ENCODE assay signal across 22 cellular contexts in the genomic region with DNA sequence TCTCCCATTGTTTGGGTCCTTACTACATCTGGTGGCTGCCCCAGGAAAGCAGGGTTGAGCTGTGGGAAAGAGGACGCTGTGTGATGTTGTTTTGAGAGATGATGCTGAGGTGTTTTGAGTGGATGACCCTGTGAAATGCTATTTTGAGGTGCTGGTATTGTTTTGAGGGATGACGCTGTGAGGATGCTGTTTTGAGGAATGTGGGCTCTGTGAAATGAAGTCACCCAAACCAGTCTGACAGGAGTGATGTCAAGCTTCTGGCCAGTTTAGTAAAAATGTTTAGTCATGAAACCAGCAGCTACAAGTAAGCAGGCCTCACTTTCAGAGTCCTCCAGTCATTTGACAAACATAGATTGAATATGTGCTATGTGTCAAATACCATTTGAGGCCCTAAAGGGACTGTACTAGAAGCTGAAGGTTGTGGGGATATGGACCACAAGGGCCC. TPM values are rescaled to one million over a fixed set of nuclear protein-coding genes. Genes with fewer than 3 reads are reported as not detected.
DNase-seq lines count a peak whose midpoint lies in the region; ATAC-seq, FAIRE-seq and TF ChIP-seq lines count a peak whose summit lies in the region.
"Had no signal": no experiment of that assay in that cellular context is flagged by ENCODE, and none has a peak within 500 bp of the region (broad histone marks: within the 10 kb centered on the region; RNA-seq: fewer than 3 reads in every experiment).

No MANE protein-coding gene starts in this region.

- intact Hi-C loops in activated CD4-positive, alpha-beta T cell treated with anti-CD3 and anti-CD28 coated beads, Interleukin-2, amount 10 ng/mL, durations not matched to agents 24 days and 14 days (cut with micrococcal nuclease), result loop anchor here (2.0 kb wide), 1 partner anchor 210 kb away; no protein-coding TSS in a partner anchor
- intact Hi-C loops in activated T-helper 1 cell treated with anti-CD3 and anti-CD28 coated beads, Interleukin-12 subunit alpha, Interleukin-12 subunit beta, Interleukin-2, Interleukin-4 antibody, amounts not matched to agents 30 ng/mL and 10 ng/mL and 1 ng/mL, durations not matched to agents 14 hours and 24 hours and 36 hours (cut with micrococcal nuclease), result loop anchor here (5.0 to 10.0 kb wide), 4 partner anchors 81 to 1019 kb away; a partner anchor contains a TSS

- H3K36me3 Mint-ChIP-seq in activated CD4-positive, alpha-beta T cell treated with anti-CD3 and anti-CD28 coated beads, Interleukin-2, amount 10 ng/mL, durations not matched to agents 24 days and 14 days (ENCODE audit: low read depth), result peaks cover 14% of the 10 kb centered on the region
- peaks cover 20% of the 10 kb centered on the region for H3K36me3 Mint-ChIP-seq in activated T-helper 1 cell treated with anti-CD3 and anti-CD28 coated beads, Interleukin-12 subunit alpha, Interleukin-12 subunit beta, Interleukin-2, Interleukin-4 antibody, amounts not matched to agents 30 ng/mL and 10 ng/mL and 1 ng/mL, durations not matched to agents 14 hours and 24 hours and 36 hours (ENCODE audit: low read depth)

- no peak overlapping the region for H3K4me2 ChIP-seq in osteoblast (ENCODE audit: insufficient read depth, low read length)
- H3K4me2 ChIP-seq: BLaER1 had no signal

- no peak for ATAC-seq in HG03565 (IDR thresholded peaks at IDR 0.05; ENCODE audit: unreplicated experiment)
- ATAC-seq: effector memory CD8-positive, alpha-beta T cell had no signal

- H3K27me3 Mint-ChIP-seq in activated CD4-positive, alpha-beta T cell treated with anti-CD3 and anti-CD28 coated beads, Interleukin-2, amount 10 ng/mL, durations not matched to agents 24 days and 14 days, result no peaks in the 10 kb centered on the region
- peaks cover 4% of the 10 kb centered on the region for H3K27me3 Mint-ChIP-seq in activated T-helper 1 cell treated with anti-CD3 and anti-CD28 coated beads, Interleukin-12 subunit alpha, Interleukin-12 subunit beta, Interleukin-2, Interleukin-4 antibody, amounts not matched to agents 30 ng/mL and 10 ng/mL and 1 ng/mL, durations not matched to agents 14 hours and 24 hours and 36 hours (ENCODE audit: insufficient read depth)

- peaks cover 28% of the 10 kb centered on the region for H3K4me1 Mint-ChIP-seq in activated CD4-positive, alpha-beta T cell treated with anti-CD3 and anti-CD28 coated beads, Interleukin-2, amount 10 ng/mL, durations not matched to agents 24 days and 14 days
- peaks cover 37% of the 10 kb centered on the region for H3K4me1 Mint-ChIP-seq in activated T-helper 1 cell treated with anti-CD3 and anti-CD28 coated beads, Interleukin-12 subunit alpha, Interleukin-12 subunit beta, Interleukin-2, Interleukin-4 antibody, amounts not matched to agents 30 ng/mL and 10 ng/mL and 1 ng/mL, durations not matched to agents 14 hours and 24 hours and 36 hours (ENCODE audit: low read depth)

- no peak overlapping the region for H3K27ac ChIP-seq in osteoblast (ENCODE audit: low read depth, low read length)
- H3K27ac ChIP-seq: ascending aorta, BLaER1, right atrium auricular region, stomach had no signal

- H3K27ac Mint-ChIP-seq in activated CD4-positive, alpha-beta T cell treated with anti-CD3 and anti-CD28 coated beads, Interleukin-2, amount 10 ng/mL, durations not matched to agents 24 days and 14 days, result peak overlapping the region; percentile 67
- peak overlapping the region; percentile 85 for H3K27ac Mint-ChIP-seq in activated T-helper 1 cell treated with anti-CD3 and anti-CD28 coated beads, Interleukin-12 subunit alpha, Interleukin-12 subunit beta, Interleukin-2, Interleukin-4 antibody, amounts not matched to agents 30 ng/mL and 10 ng/mL and 1 ng/mL, durations not matched to agents 14 hours and 24 hours and 36 hours
- H3K27ac Mint-ChIP-seq: effector memory CD8-positive, alpha-beta T cell had no signal

- peak overlapping the region; percentile 0 for H2AFZ ChIP-seq in osteoblast (ENCODE audit: low read length)

- FAIRE-seq in GM12891 (lab: Jason Lieb, UNC), result peak; percentile 77
- FAIRE-seq: islet of Langerhans had no signal

- no peaks in the 10 kb centered on the region for H3K9me3 ChIP-seq in osteoblast (ENCODE audit: low read depth, low read length)
- H3K9me3 ChIP-seq: ascending aorta, right atrium auricular region had no signal

- H3K4me3 Mint-ChIP-seq in activated CD4-positive, alpha-beta T cell treated with anti-CD3 and anti-CD28 coated beads, Interleukin-2, amount 10 ng/mL, durations not matched to agents 24 days and 14 days, result peak overlapping the region; percentile 24
- H3K4me3 Mint-ChIP-seq in activated T-helper 1 cell treated with anti-CD3 and anti-CD28 coated beads, Interleukin-12 subunit alpha, Interleukin-12 subunit beta, Interleukin-2, Interleukin-4 antibody, amounts not matched to agents 30 ng/mL and 10 ng/mL and 1 ng/mL, durations not matched to agents 14 hours and 24 hours and 36 hours, result peak overlapping the region; percentile 2
- H3K4me3 Mint-ChIP-seq: effector memory CD8-positive, alpha-beta T cell had no signal

- peaks cover 23% of the 10 kb centered on the region for H3K9me3 Mint-ChIP-seq in activated CD4-positive, alpha-beta T cell treated with anti-CD3 and anti-CD28 coated beads, Interleukin-2, amount 10 ng/mL, durations not matched to agents 24 days and 14 days
- H3K9me3 Mint-ChIP-seq in activated T-helper 1 cell treated with anti-CD3 and anti-CD28 coated beads, Interleukin-12 subunit alpha, Interleukin-12 subunit beta, Interleukin-2, Interleukin-4 antibody, amounts not matched to agents 30 ng/mL and 10 ng/mL and 1 ng/mL, durations not matched to agents 14 hours and 24 hours and 36 hours, result peaks cover 38% of the 10 kb centered on the region
- H3K9me3 Mint-ChIP-seq: effector memory CD8-positive, alpha-beta T cell had no signal

- peaks cover 12% of the 10 kb centered on the region for H3K4me1 ChIP-seq in osteoblast (ENCODE audit: insufficient read depth, low read length)
- H3K4me1 ChIP-seq: ascending aorta, BLaER1, right atrium auricular region had no signal

- no peaks in the 10 kb centered on the region for H3K36me3 ChIP-seq in osteoblast (ENCODE audit: insufficient read depth, low read length)
- H3K36me3 ChIP-seq: ascending aorta, BLaER1, right atrium auricular region, stomach had no signal

- H3K4me3 ChIP-seq in osteoblast (ENCODE audit: insufficient read depth, low read length), result no peak overlapping the region
- H3K4me3 ChIP-seq: ascending aorta, BLaER1, lung, right atrium auricular region, stomach had no signal

- H3K27me3 ChIP-seq in osteoblast (ENCODE audit: insufficient read depth, low read length), result no peaks in the 10 kb centered on the region
- H3K27me3 ChIP-seq: ascending aorta, BLaER1, right atrium auricular region, stomach had no signal

- no peak for TF ChIP-seq POLR2A in GM12891 (IDR thresholded peaks at IDR 0.05; ENCODE audit: low read depth, low read length)

- H4K20me1 ChIP-seq in osteoblast (ENCODE audit: insufficient read depth, low read length), result no peaks in the 10 kb centered on the region
- H4K20me1 ChIP-seq: BLaER1 had no signal

- DNase-seq in activated CD4-positive, alpha-beta T cell treated with anti-CD3 and anti-CD28 coated beads, Interleukin-2, amount 10 ng/mL, durations not matched to agents 24 days and 14 days, result peak; percentile 64
- no peak for DNase-seq in activated CD4-positive, alpha-beta T cell treated with anti-CD3 and anti-CD28 coated beads, Interleukin-2, amount 50 U/mL, for 1 hour
- DNase-seq in GM12891 (ENCODE audit: insufficient read length, low spot score) (no peak), osteoblast (ENCODE audit: insufficient read length, low spot score, missing footprints) (no peak), NCI-H2171 treated with DMSO at 0.1 percent for 48 hours (lab: John Stamatoyannopoulos, UW) (no peak), GF-D8 (lab: John Stamatoyannopoulos, UW) (no peak)
- peak; percentile 15 for DNase-seq in activated T-helper 1 cell treated with anti-CD3 and anti-CD28 coated beads, Interleukin-12 subunit alpha, Interleukin-12 subunit beta, Interleukin-2, Interleukin-4 antibody, amounts not matched to agents 30 ng/mL and 10 ng/mL and 1 ng/mL, durations not matched to agents 14 hours and 24 hours and 36 hours (ENCODE audit: low spot score)
- DNase-seq: Calu3; effector memory CD8-positive, alpha-beta T cell; EL; hippocampal formation; NCI-H187 treated with DMSO at 0.1 percent for 48 hours; NCI-H446; NK-92 treated with Interleukin-12 subunit alpha and Interleukin-12 subunit beta, amount 100 ng/mL, for 24 hours; RPMI8226; stomach had no signal

- no peaks in the 10 kb centered on the region for H3K79me2 ChIP-seq in osteoblast (ENCODE audit: insufficient read depth, low read length)

- TF ChIP-seq CTCF in osteoblast (IDR thresholded peaks at IDR 0.05; ENCODE audit: extremely low read depth, low read depth, low read length), result no peak

TF ChIP-seq in GM12891, 5 proteins besides CTCF, POLR2A, EP300 and RAD21:
- TF ChIP-seq POLR2AphosphoS5 (IDR thresholded peaks at IDR 0.05; ENCODE audit: low read depth, low read length) (no peak), PAX5 (IDR thresholded peaks at IDR 0.05; ENCODE audit: insufficient read depth, low read length, severe bottlenecking) (no peak)

RNA-seq across cellular contexts. Expression of a gene that starts 16.1 kb away (rescaled TPM):
- total RNA-seq in activated CD4-positive, alpha-beta T cell treated with anti-CD3 and anti-CD28 coated beads, Interleukin-2, amount 10 ng/mL, durations not matched to agents 24 days and 14 days, result 122 and 130 TPM in 2 replicates
- 23.3 TPM for polyA plus RNA-seq in GM12891 (2012; ENCODE audit: low read depth, missing spikeins)
- 125 and 131 TPM in 2 replicates for total RNA-seq in activated T-helper 1 cell treated with anti-CD3 and anti-CD28 coated beads, Interleukin-12 subunit alpha, Interleukin-12 subunit beta, Interleukin-2, Interleukin-4 antibody, amounts not matched to agents 30 ng/mL and 10 ng/mL and 1 ng/mL, durations not matched to agents 14 hours and 24 hours and 36 hours
- 44.2 and 45.2 TPM in 2 replicates for total RNA-seq in osteoblast

Comparison
In these comparisons a context has a peak if more than half of its experiments do, and no peak if none do; other contexts are left out.
1. DNase-seq: peak in activated CD4-positive, alpha-beta T cell treated with anti-CD3 and anti-CD28 coated beads, Interleukin-2, amount 10 ng/mL, durations not matched to agents 24 days and 14 days (single experiment) and activated T-helper 1 cell treated with anti-CD3 and anti-CD28 coated beads, Interleukin-12 subunit alpha, Interleukin-12 subunit beta, Interleukin-2, Interleukin-4 antibody, amounts not matched to agents 30 ng/mL and 10 ng/mL and 1 ng/mL, durations not matched to agents 14 hours and 24 hours and 36 hours (single experiment); none in activated CD4-positive, alpha-beta T cell treated with anti-CD3 and anti-CD28 coated beads, Interleukin-2, amount 50 U/mL, for 1 hour (single experiment), GM12891 (single experiment), osteoblast (single experiment), NCI-H2171 treated with DMSO at 0.1 percent for 48 hours (single experiment) and GF-D8 (single experiment).